ENCODE assay signal across 21 cellular contexts in genomic region chr9:131233989-131234388, GRCh38. TPM values are rescaled to one million over a fixed set of nuclear protein-coding genes. Genes with fewer than 3 reads are reported as not detected.
DNase-seq lines count a peak whose midpoint lies in the region; ATAC-seq lines count a peak whose summit lies in the region.
"Had no signal": no experiment of that assay in that cellular context is flagged by ENCODE, and none has a peak within 500 bp of the region (broad histone marks: within the 10 kb centered on the region; RNA-seq: fewer than 3 reads in every experiment).

No MANE protein-coding gene starts in this region.

- no peak for DNase-seq in activated T-cell treated with anti-CD3 and anti-CD28 coated beads, Interleukin-2, amount 50 U/mL, for 24 hours
- no peak for DNase-seq in activated T-cell treated with anti-CD3 and anti-CD28 coated beads, Interleukin-2, amount 50 U/mL, for 48 hours
- DNase-seq in CD8-positive, alpha-beta memory T cell: peak in 2 of 5 donors; percentile 28 to 59
- DNase-seq in activated naive CD4-positive, alpha-beta T cell treated with anti-CD3 and anti-CD28 coated beads, Interleukin-2, amount 50 U/mL, for 72 hours (ENCODE audit: low spot score in 2 of 2): no peak
- peak; percentile 55 for DNase-seq in mesenteric fat pad (ENCODE audit: low spot score)
- DNase-seq in OCI-M2 (lab: John Stamatoyannopoulos, UW; ENCODE audit: unreplicated experiment): no peak
- DNase-seq in effector CD4-positive, alpha-beta T cell: no peak
- DNase-seq in NOMO-1 treated with DMSO at 0.1 percent for 48 hours (lab: John Stamatoyannopoulos, UW; ENCODE audit: unreplicated experiment): no peak
- DNase-seq: hippocampal formation, Kasumi-1, midbrain, NCI-H1105, NCI-H524, T1000, upper lobe of left lung had no signal

- peak overlapping the region; percentile 16 for H3K4me3 ChIP-seq in CD8-positive, alpha-beta memory T cell (ENCODE audit: low read length)
- H3K4me3 ChIP-seq: ascending aorta, SJSA1, upper lobe of left lung had no signal

- peaks cover 48% of the 10 kb centered on the region for H3K4me1 ChIP-seq in CD8-positive, alpha-beta memory T cell (ENCODE audit: insufficient read depth, low read length)

- no peak for ATAC-seq in activated naive CD4-positive, alpha-beta T cell treated with anti-CD3 and anti-CD28 coated beads, Interleukin-2, amount 50 U/mL, for 72 hours

- peaks cover 9% of the 10 kb centered on the region for H3K36me3 ChIP-seq in CD8-positive, alpha-beta memory T cell (ENCODE audit: insufficient read depth, low read length)

- H3K27ac Mint-ChIP-seq in activated T-cell treated with anti-CD3 and anti-CD28 coated beads, Interleukin-2, amount 50 U/mL, for 24 hours: peak overlapping the region; percentile 90
- H3K27ac Mint-ChIP-seq in CD8-positive, alpha-beta memory T cell: peak overlapping the region; percentile 90 to 98 (median 96)
- H3K27ac Mint-ChIP-seq in activated naive CD4-positive, alpha-beta T cell treated with anti-CD3 and anti-CD28 coated beads, Interleukin-2, amount 50 U/mL, for 72 hours: peak overlapping the region; percentile 4 to 34

- peaks cover 55% of the 10 kb centered on the region for H3K4me1 Mint-ChIP-seq in activated T-cell treated with anti-CD3 and anti-CD28 coated beads, Interleukin-2, amount 50 U/mL, for 24 hours (ENCODE audit: low read depth)
- peaks cover 39 to 58% (median 50%) of the 10 kb centered on the region in 3 donors for H3K4me1 Mint-ChIP-seq in CD8-positive, alpha-beta memory T cell

- no peaks in the 10 kb centered on the region for H3K9me3 Mint-ChIP-seq in activated T-cell treated with anti-CD3 and anti-CD28 coated beads, Interleukin-2, amount 50 U/mL, for 24 hours
- no peaks in the 10 kb centered on the region for H3K9me3 Mint-ChIP-seq in CD8-positive, alpha-beta memory T cell
- H3K9me3 Mint-ChIP-seq in activated naive CD4-positive, alpha-beta T cell treated with anti-CD3 and anti-CD28 coated beads, Interleukin-2, amount 50 U/mL, for 72 hours: no peaks in the 10 kb centered on the region
- H3K9me3 Mint-ChIP-seq: CD14-positive monocyte had no signal

- peaks cover 67% of the 10 kb centered on the region for H3K36me3 Mint-ChIP-seq in activated T-cell treated with anti-CD3 and anti-CD28 coated beads, Interleukin-2, amount 50 U/mL, for 24 hours (ENCODE audit: low read depth)
- H3K36me3 Mint-ChIP-seq in CD8-positive, alpha-beta memory T cell: peaks cover 0 to 43% (median 10%) of the 10 kb centered on the region in 3 donors
- H3K36me3 Mint-ChIP-seq in activated naive CD4-positive, alpha-beta T cell treated with anti-CD3 and anti-CD28 coated beads, Interleukin-2, amount 50 U/mL, for 72 hours: peaks cover 11 to 20% of the 10 kb centered on the region in 2 donors

- no peaks in the 10 kb centered on the region for H3K9me3 ChIP-seq in CD8-positive, alpha-beta memory T cell (ENCODE audit: low read length)
- H3K9me3 ChIP-seq: ascending aorta, SJSA1, upper lobe of left lung had no signal

- POLR2A ChIA-PET in CD8-positive, alpha-beta memory T cell (lab: Charles Lee): interaction anchor here (1.0 to 1.8 kb wide), 2 partner anchors 18 to 22 kb away, joined by 3 to 11 read pairs; no protein-coding TSS in a partner anchor

- peak overlapping the region; percentile 43 for H3K27ac ChIP-seq in CD8-positive, alpha-beta memory T cell (ENCODE audit: low read depth, low read length)
- H3K27ac ChIP-seq: ascending aorta, SJSA1 had no signal

- peak overlapping the region; percentile 47 for H3K4me3 Mint-ChIP-seq in activated T-cell treated with anti-CD3 and anti-CD28 coated beads, Interleukin-2, amount 50 U/mL, for 24 hours
- H3K4me3 Mint-ChIP-seq in CD8-positive, alpha-beta memory T cell: peak overlapping the region; percentile 46 to 91 (median 81)
- H3K4me3 Mint-ChIP-seq: CD14-positive monocyte had no signal

- CTCF ChIA-PET in CD8-positive, alpha-beta memory T cell (lab: Charles Lee): interaction anchor here (1.7 kb wide), 1 partner anchor 22 kb away, joined by 7 read pairs; no protein-coding TSS in a partner anchor

- H3K27me3 Mint-ChIP-seq in activated T-cell treated with anti-CD3 and anti-CD28 coated beads, Interleukin-2, amount 50 U/mL, for 24 hours: no peaks in the 10 kb centered on the region
- H3K27me3 Mint-ChIP-seq in CD8-positive, alpha-beta memory T cell: no peaks in the 10 kb centered on the region

- H3K27me3 ChIP-seq in CD8-positive, alpha-beta memory T cell (ENCODE audit: insufficient read depth, low read length, poor library complexity, severe bottlenecking): no peaks in the 10 kb centered on the region
- H3K27me3 ChIP-seq: ascending aorta, SJSA1, upper lobe of left lung had no signal

RNA-seq across cellular contexts. Expression of gene FAM78A, which starts 42.3 kb away (rescaled TPM):
- total RNA-seq in CD8-positive, alpha-beta memory T cell: 10 to 100 TPM; 43.6 to 44.4 TPM
- polyA plus RNA-seq in CD8-positive, alpha-beta memory T cell: 27.6 TPM
- total RNA-seq in activated naive CD4-positive, alpha-beta T cell treated with anti-CD3 and anti-CD28 coated beads, Interleukin-2, amount 50 U/mL, for 72 hours: 10 to 100 TPM; 23.0 to 45.7 TPM
- total RNA-seq in mesenteric fat pad: 6.3 TPM

RNA-seq across cellular contexts. Expression of gene PLPP7, which starts 55.5 kb away (rescaled TPM):
- total RNA-seq in CD8-positive, alpha-beta memory T cell: not detected
- not detected for polyA plus RNA-seq in CD8-positive, alpha-beta memory T cell
- under 1 TPM; 0.14 to 0.37 TPM for total RNA-seq in activated naive CD4-positive, alpha-beta T cell treated with anti-CD3 and anti-CD28 coated beads, Interleukin-2, amount 50 U/mL, for 72 hours
- 13.9 TPM for total RNA-seq in mesenteric fat pad
- total RNA-seq: A673, HT-29 had no signal
- polyA plus RNA-seq: keratinocyte had no signal

Comparison
In these comparisons a context has a peak if more than half of its experiments do, and no peak if none do; other contexts are left out.
1. H3K27ac Mint-ChIP-seq: peak in every context shown above with its lines; median percentile 96 in CD8-positive, alpha-beta memory T cell; 90 in activated T-cell treated with anti-CD3 and anti-CD28 coated beads, Interleukin-2, amount 50 U/mL, for 24 hours; 19 in activated naive CD4-positive, alpha-beta T cell treated with anti-CD3 and anti-CD28 coated beads, Interleukin-2, amount 50 U/mL, for 72 hours.
2. RNA of gene PLPP7, which starts 55.5 kb away (total RNA-seq): 13.9 TPM in mesenteric fat pad (single experiment); 0.14 to 0.37 TPM in activated naive CD4-positive, alpha-beta T cell treated with anti-CD3 and anti-CD28 coated beads, Interleukin-2, amount 50 U/mL, for 72 hours and not detected in CD8-positive, alpha-beta memory T cell; every median in the first group is over 10 times any median in the second.